15 cellular contexts compared by ENCODE assay signal in genomic region chr10:82942572-82943091, GRCh38.
DNase-seq lines count a peak whose midpoint lies in the region; ATAC-seq, FAIRE-seq and TF ChIP-seq lines count a peak whose summit lies in the region.
"Had no signal": no experiment of that assay in that cellular context is flagged by ENCODE, and none has a peak within 500 bp of the region (broad histone marks: within the 10 kb centered on the region; RNA-seq: fewer than 3 reads in every experiment).

No MANE protein-coding gene starts in this region.

- TF ChIP-seq RAD21 in liver (IDR thresholded peaks at IDR 0.05) (no peak), HepG2 (CRISPR knock-in tag; IDR thresholded peaks at IDR 0.05) (no peak)

- TF ChIP-seq POLR2A in HepG2 (IDR thresholded peaks at IDR 0.05; ENCODE audit: insufficient read depth in 1 of 2, low read depth in 2 of 2, low read length in 2 of 2), result no peak

- 67% methylated on average over 1 of the region's 1 CpG for WGBS in liver
- WGBS in HepG2 (ENCODE audit: low lambda C conversion rate), result 78% methylated on average over 1 of the region's 1 CpG

- POLR2A ChIA-PET in HepG2 (lab: Yijun Ruan, JAX), result no interaction called here

- H3K9ac ChIP-seq in liver (ENCODE audit: low read depth in 1 of 2, low read length in 2 of 2), result no peak overlapping the region
- no peak overlapping the region for H3K9ac ChIP-seq in HepG2 (ENCODE audit: insufficient read depth, low read depth, low read length)

- CTCF ChIA-PET in HepG2 (lab: Yijun Ruan, JAX; ENCODE audit: low intra/inter-chr PET ratio, low total read pairs), result no interaction called here

- no peaks in the 10 kb centered on the region for H3K4me1 ChIP-seq in liver (ENCODE audit: control insufficient read depth in 4 of 4, insufficient read depth in 4 of 4, low read length in 3 of 4)
- H3K4me1 ChIP-seq in HepG2 (ENCODE audit: insufficient read depth, low read length), result no peaks in the 10 kb centered on the region
- H3K4me1 ChIP-seq in lower lobe of right lung, result peaks cover 3% of the 10 kb centered on the region
- H3K4me1 ChIP-seq: suprapubic skin had no signal

- H3K36me3 ChIP-seq in liver (ENCODE audit: control insufficient read depth in 4 of 4, insufficient read depth in 3 of 4, low read depth in 1 of 4, low read length in 3 of 4) (no peaks in the 10 kb centered on the region), HepG2 (replicated peaks in 1 of 2; ENCODE audit: control insufficient read depth in 1 of 2, insufficient read depth in 2 of 2, low read length in 2 of 2) (no peaks in the 10 kb centered on the region), lower lobe of right lung (no peaks in the 10 kb centered on the region)
- H3K36me3 ChIP-seq: suprapubic skin had no signal

- TF ChIP-seq EP300 in HepG2 (IDR thresholded peaks at IDR 0.05; ENCODE audit: low read depth in 2 of 2, low read length in 2 of 2), result no peak
- no peak for TF ChIP-seq EP300 in HepG2 (CRISPR knock-in tag; IDR thresholded peaks at IDR 0.05; ENCODE audit: borderline replicate concordance)

- DNase-seq in HepG2 (ENCODE audit: low spot score) (no peak), cardiac fibroblast (ENCODE audit: low read depth in 2 of 2) (peak; percentile 41 to 62), lower lobe of right lung (no peak), urothelium cell line (ENCODE audit: low spot score) (peak; percentile 18), NCI-H524 treated with DMSO at 0.1 percent for 48 hours (lab: John Stamatoyannopoulos, UW) (no peak), NCI-H146 (lab: John Stamatoyannopoulos, UW) (no peak)
- DNase-seq: ACHN; activated CD8-positive, alpha-beta memory T cell treated with anti-CD3 and anti-CD28 coated beads, Interleukin-2, amount 50 U/mL, for 48 hours; DMS79; NCI-H187 treated with DMSO at 0.1 percent for 48 hours had no signal

- in situ Hi-C loops in HepG2 (cut with HindIII; ENCODE audit: extremely low pct_ligation_motif_present, low pct_unique_long_range_greater_than_20kb), result no loop called here

- no peak for FAIRE-seq in HepG2 (lab: Jason Lieb, UNC)
- FAIRE-seq in urothelium cell line (lab: Jason Lieb, UNC), result no peak
- FAIRE-seq: endothelial cell of umbilical vein had no signal

- H4K20me1 ChIP-seq in HepG2 (ENCODE audit: insufficient read depth, low read length), result no peaks in the 10 kb centered on the region

- H3K27ac ChIP-seq in liver (ENCODE audit: low read depth in 1 of 2, low read length in 2 of 2), result no peak overlapping the region
- no peak overlapping the region for H3K27ac ChIP-seq in HepG2 (ENCODE audit: extremely low read length, insufficient read depth, low read length)
- H3K27ac ChIP-seq in lower lobe of right lung, result no peak overlapping the region
- H3K27ac ChIP-seq: suprapubic skin had no signal

- H3K4me3 ChIP-seq in liver (ENCODE audit: low read depth in 1 of 3, low read length in 3 of 3) (no peak overlapping the region), HepG2 (replicated peaks in 1 of 3; ENCODE audit: insufficient read depth in 1 of 3, low read depth in 2 of 3, low read length in 3 of 3) (no peak overlapping the region), cardiac fibroblast (replicated peaks in 1 of 2; ENCODE audit: low read depth in 2 of 2, low read length in 2 of 2) (no peak overlapping the region), lower lobe of right lung (no peak overlapping the region)
- H3K4me3 ChIP-seq: suprapubic skin had no signal

- no peak overlapping the region for H2AFZ ChIP-seq in HepG2 (ENCODE audit: low read length)

- ATAC-seq in HepG2 (no peak), lower lobe of right lung (peak; percentile 57 to 88), HG03175 (IDR thresholded peaks at IDR 0.05; ENCODE audit: unreplicated experiment) (no peak)
- ATAC-seq: Panc1 had no signal

- no peak overlapping the region for H3K4me2 ChIP-seq in HepG2 (ENCODE audit: low read depth, low read length)

- TF ChIP-seq CTCF in liver (IDR thresholded peaks at IDR 0.05; ENCODE audit: low read depth, low read length, missing input control) (no peak), HepG2 (CRISPR knock-in tag; IDR thresholded peaks at IDR 0.05) (no peak), cardiac fibroblast (IDR thresholded peaks at IDR 0.05; ENCODE audit: low read depth, low read length) (no peak), lower lobe of right lung (IDR thresholded peaks at IDR 0.05) (no peak)

- BruUV-seq in HepG2 (replicated peaks; lab: Mats Ljungman, UMichigan), result no TSS peak

- no peaks in the 10 kb centered on the region for H3K79me2 ChIP-seq in HepG2 (ENCODE audit: insufficient read depth, low read length)

- H3K27me3 ChIP-seq in liver (ENCODE audit: control insufficient read depth in 4 of 4, insufficient read depth in 4 of 4, low read length in 3 of 4), result no peaks in the 10 kb centered on the region
- H3K27me3 ChIP-seq in HepG2 (ENCODE audit: control insufficient read depth in 1 of 2, insufficient read depth in 2 of 2, low read length in 2 of 2), result no peaks in the 10 kb centered on the region
- no peaks in the 10 kb centered on the region for H3K27me3 ChIP-seq in lower lobe of right lung (ENCODE audit: low read depth)
- H3K27me3 ChIP-seq: suprapubic skin had no signal

- intact Hi-C loops in HepG2 (cut with micrococcal nuclease; ENCODE audit: unreplicated experiment), result no loop called here
- intact Hi-C loops in lower lobe of right lung (cut with DNase I), result no loop called here

- H3K9me3 ChIP-seq in liver (ENCODE audit: control insufficient read depth in 4 of 4, low read length in 3 of 4) (peaks cover 0 to 11% (median 1%) of the 10 kb centered on the region in 4 donors), HepG2 (ENCODE audit: low read length) (peaks cover 59% of the 10 kb centered on the region), lower lobe of right lung (no peaks in the 10 kb centered on the region)
- H3K9me3 ChIP-seq: suprapubic skin had no signal

TF ChIP-seq in liver, 16 proteins besides CTCF, POLR2A, EP300 and RAD21:
- no peak for TF ChIP-seq FOXA1 (IDR thresholded peaks at IDR 0.05)
- TF ChIP-seq NR2F2 (IDR thresholded peaks at IDR 0.05), result peak; percentile 45

TF ChIP-seq in HepG2, 621 proteins besides CTCF, POLR2A, EP300 and RAD21:
- no peak for TF ChIP-seq SMARCC2 (IDR thresholded peaks at IDR 0.05)

Comparison
In these comparisons a context has a peak if more than half of its experiments do, and no peak if none do; other contexts are left out.
1. ATAC-seq: peak in lower lobe of right lung (2 of 2); none in HepG2 (single experiment) and HG03175 (single experiment).
2. DNase-seq: peak in cardiac fibroblast (2 of 2) and urothelium cell line (single experiment); none in HepG2 (single experiment), lower lobe of right lung (single experiment), NCI-H524 treated with DMSO at 0.1 percent for 48 hours (single experiment) and NCI-H146 (single experiment).